ENCODE assay signal across 8 cellular contexts in the genomic region with DNA sequence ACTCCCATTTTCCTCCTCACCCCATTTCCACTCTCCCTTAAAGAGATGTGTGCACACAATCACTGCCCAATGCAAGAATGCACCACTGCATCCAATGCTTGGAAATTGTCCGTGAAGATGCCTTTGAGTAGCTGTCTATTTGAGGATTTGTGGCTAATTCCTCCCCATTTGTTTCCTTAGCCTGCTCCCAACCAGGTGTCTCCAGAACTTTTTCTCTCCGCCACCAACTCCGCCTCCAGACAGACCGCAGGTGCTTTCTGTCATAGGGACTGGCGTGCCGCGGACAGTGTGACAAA. TPM values are rescaled to one million over a fixed set of nuclear protein-coding genes. Genes with fewer than 3 reads are reported as not detected.
DNase-seq lines count a peak whose midpoint lies in the region; ATAC-seq and TF ChIP-seq lines count a peak whose summit lies in the region.

No MANE protein-coding gene starts in this region.

- peaks cover 44% of the 10 kb centered on the region for H3K4me1 ChIP-seq in adipocyte (ENCODE audit: control insufficient read depth, insufficient read depth, low read length)
- H3K4me1 ChIP-seq in right lobe of liver, result peaks cover 0 to 51% (median 16%) of the 10 kb centered on the region in 4 donors
- H3K4me1 ChIP-seq in urinary bladder (ENCODE audit: insufficient read depth), result no peaks in the 10 kb centered on the region

- H3K27me3 ChIP-seq in adipocyte (replicated peaks; ENCODE audit: control insufficient read depth, insufficient read depth, low read length) (no peaks in the 10 kb centered on the region), right lobe of liver (no peaks in the 10 kb centered on the region)

- TF ChIP-seq CTCF in right lobe of liver (IDR thresholded peaks at IDR 0.05), result no peak

- intact Hi-C loops in right lobe of liver (cut with DNase I), result no loop called here

- no peaks in the 10 kb centered on the region for H3K36me3 ChIP-seq in adipocyte (ENCODE audit: control insufficient read depth, insufficient read depth, low read length, severe bottlenecking)
- no peaks in the 10 kb centered on the region for H3K36me3 ChIP-seq in right lobe of liver
- no peaks in the 10 kb centered on the region for H3K36me3 ChIP-seq in urinary bladder (ENCODE audit: insufficient read depth)

- peak overlapping the region; percentile 97 for H3K9ac ChIP-seq in adipocyte (ENCODE audit: low read length)

- H3K9me3 ChIP-seq in adipocyte (ENCODE audit: control insufficient read depth, low read length), result no peaks in the 10 kb centered on the region
- H3K9me3 ChIP-seq in right lobe of liver, result no peaks in the 10 kb centered on the region

- 2% methylated on average over 7 of the region's 7 CpGs for WGBS in right lobe of liver (ENCODE audit: insufficient coverage, low coverage, low lambda C conversion rate, missing lambda C conversion rate)
- under 1% methylated on average over 7 of the region's 7 CpGs for WGBS in urinary bladder

- peak overlapping the region; percentile 69 to 83 (median 76) for H3K27ac ChIP-seq in right lobe of liver
- H3K27ac ChIP-seq in urinary bladder (ENCODE audit: low read depth), result no peak overlapping the region

- ATAC-seq in GM18909 (IDR thresholded peaks at IDR 0.05; ENCODE audit: poor library complexity, unreplicated experiment), result peak; percentile 19
- ATAC-seq in HG03064 (IDR thresholded peaks at IDR 0.05; ENCODE audit: low read depth, unreplicated experiment), result peak; percentile 8
- peak in 1 of 4 donors; percentile 0 for ATAC-seq in right lobe of liver
- no peak for ATAC-seq in HG02642 (IDR thresholded peaks at IDR 0.05; ENCODE audit: poor library complexity, unreplicated experiment)

- no peak for TF ChIP-seq POLR2A in right lobe of liver (IDR thresholded peaks at IDR 0.05)

- no peak for DNase-seq in adipocyte (ENCODE audit: low read depth)
- no peak for DNase-seq in right lobe of liver
- DNase-seq in stimulated activated CD4-positive, alpha-beta T cell treated with anti-CD3 and anti-CD28 coated beads, Interleukin-4, amount 100 ng/mL, for 24 hours, result no peak
- no peak for DNase-seq in NCI-H510A (lab: John Stamatoyannopoulos, UW)

- H3K4me3 ChIP-seq in adipocyte (ENCODE audit: low read length) (peak overlapping the region; percentile 99), right lobe of liver (peak overlapping the region; percentile 60 to 78 (median 70)), urinary bladder (ENCODE audit: low read depth, low read length) (peak overlapping the region; percentile 83)

RNA-seq across cellular contexts. Expression of a gene that starts 0.5 kb away (rescaled TPM):
- 100 to 1,000 TPM in 1 of 6 experiments, 10 to 100 TPM in 5; 83.6 to 102 (median 92.2) TPM for total RNA-seq in right lobe of liver
- 225 TPM for total RNA-seq in urinary bladder
- 86.3 TPM for polyA plus RNA-seq in urinary bladder
